23 cellular contexts compared by ENCODE assay signal in the genomic region with DNA sequence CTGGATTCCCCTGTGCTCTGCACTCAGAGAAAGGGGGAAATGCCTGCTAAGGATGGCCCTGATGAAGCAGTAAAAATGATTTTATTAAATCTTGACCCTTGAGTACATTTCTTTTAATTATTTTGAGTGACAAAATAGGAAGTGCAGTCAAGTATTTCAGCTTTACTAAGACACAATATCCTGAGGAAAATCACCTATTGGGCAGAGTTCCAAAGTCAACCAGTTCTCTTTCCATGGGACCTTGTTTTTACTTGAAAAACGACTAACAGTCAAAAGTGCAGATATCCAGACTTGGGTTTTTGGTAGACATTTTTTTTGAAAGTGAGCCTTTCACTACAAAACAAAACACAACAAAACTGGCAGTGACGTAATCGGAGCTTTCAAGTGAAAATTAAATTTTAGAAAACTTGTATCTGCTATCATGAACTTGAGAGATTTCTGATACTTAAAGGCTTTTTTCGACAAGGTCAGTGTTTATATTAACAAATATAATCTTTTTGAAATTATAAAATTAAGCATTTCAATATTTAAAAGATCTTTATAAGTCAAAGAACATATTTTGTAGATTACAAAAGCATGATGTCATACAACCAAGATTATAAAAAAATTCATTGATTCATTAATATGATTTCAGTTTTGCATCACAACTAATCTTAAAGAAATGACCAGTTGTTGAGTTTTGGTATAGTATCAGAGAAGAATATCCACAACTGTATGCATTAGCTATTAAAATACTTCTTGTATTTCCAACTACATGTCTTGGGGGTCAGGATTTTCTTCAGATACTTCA.
"Had no signal": no experiment of that assay in that cellular context is flagged by ENCODE, and none has a peak within 500 bp of the region (broad histone marks: within the 10 kb centered on the region; RNA-seq: fewer than 3 reads in every experiment).

No MANE protein-coding gene starts in this region.

- H3K27me3 Mint-ChIP-seq: activated B cell treated with CpG ODN at 0.5 μM for 24 hours, brain had no signal

- FAIRE-seq: islet of Langerhans had no signal

- H3K4me1 ChIP-seq: lower lobe of right lung, transverse colon had no signal

- H3K4me3 Mint-ChIP-seq: activated B cell treated with CpG ODN at 0.5 μM for 24 hours; activated CD4-positive, alpha-beta memory T cell treated with anti-CD3 and anti-CD28 coated beads for 36 hours; activated naive CD8-positive, alpha-beta T cell; activated T-helper 1 cell treated with anti-CD3 and anti-CD28 coated beads, Interleukin-12 subunit alpha, Interleukin-12 subunit beta, Interleukin-2, Interleukin-4 antibody, amounts not matched to agents 30 ng/mL and 10 ng/mL and 1 ng/mL, durations not matched to agents 14 hours and 24 hours and 36 hours; brain; mesothelial cell of epicardium; natural killer cell treated with Interleukin-12 subunit alpha and Interleukin-12 subunit beta and Interleukin-15 and Interleukin-18, amount 100 ng/mL, for 72 hours; stimulated activated naive CD8-positive, alpha-beta T cell treated with anti-CD3 and anti-CD28 coated beads, Interleukin-15, Interleukin-2, amounts not matched to agents 100 ng/mL and 50 ng/mL, for 24 hours had no signal

- H3K9me3 Mint-ChIP-seq: activated CD4-positive, alpha-beta memory T cell treated with anti-CD3 and anti-CD28 coated beads for 36 hours; activated T-helper 1 cell treated with anti-CD3 and anti-CD28 coated beads, Interleukin-12 subunit alpha, Interleukin-12 subunit beta, Interleukin-2, Interleukin-4 antibody, amounts not matched to agents 30 ng/mL and 10 ng/mL and 1 ng/mL, durations not matched to agents 14 hours and 24 hours and 36 hours; mesothelial cell of epicardium; natural killer cell treated with Interleukin-12 subunit alpha and Interleukin-12 subunit beta and Interleukin-15 and Interleukin-18, amount 100 ng/mL, for 72 hours; stimulated activated naive CD8-positive, alpha-beta T cell treated with anti-CD3 and anti-CD28 coated beads, Interleukin-15, Interleukin-2, amounts not matched to agents 100 ng/mL and 50 ng/mL, for 24 hours had no signal

- H3K27me3 ChIP-seq: hepatocyte, neutrophil, SJSA1, transverse colon had no signal

- H3K4me3 ChIP-seq: hepatocyte, lower lobe of right lung, SJSA1, transverse colon had no signal

- H3K27ac Mint-ChIP-seq: activated B cell treated with CpG ODN at 0.5 μM for 24 hours; activated CD4-positive, alpha-beta memory T cell treated with anti-CD3 and anti-CD28 coated beads for 36 hours; activated naive CD8-positive, alpha-beta T cell; activated T-helper 1 cell treated with anti-CD3 and anti-CD28 coated beads, Interleukin-12 subunit alpha, Interleukin-12 subunit beta, Interleukin-2, Interleukin-4 antibody, amounts not matched to agents 30 ng/mL and 10 ng/mL and 1 ng/mL, durations not matched to agents 14 hours and 24 hours and 36 hours; mesothelial cell of epicardium; natural killer cell treated with Interleukin-12 subunit alpha and Interleukin-12 subunit beta and Interleukin-15 and Interleukin-18, amount 100 ng/mL, for 72 hours; stimulated activated naive CD8-positive, alpha-beta T cell treated with anti-CD3 and anti-CD28 coated beads, Interleukin-15, Interleukin-2, amounts not matched to agents 100 ng/mL and 50 ng/mL, for 24 hours had no signal

- DNase-seq: activated B cell treated with CpG ODN at 0.5 μM for 24 hours; activated CD4-positive, alpha-beta memory T cell treated with anti-CD3 and anti-CD28 coated beads for 36 hours; activated CD4-positive, alpha-beta T cell treated with anti-CD3 and anti-CD28 coated beads for 4 hours; activated T-cell treated with anti-CD3 and anti-CD28 coated beads for 4 hours; amniotic stem cell; cortex of kidney; effector CD4-positive, alpha-beta T cell; lower lobe of right lung; retina; stimulated activated CD4-positive, alpha-beta T cell treated with anti-CD3 and anti-CD28 coated beads, Interleukin-12 subunit alpha, Interleukin-12 subunit beta, amount 100 ng/mL, for 4 hours; stimulated activated CD4-positive, alpha-beta T cell treated with anti-CD3 and anti-CD28 coated beads, Interleukin-1b, Interleukin-23, amount 100 ng/mL, for 48 hours; SW 1271; transverse colon had no signal

- ATAC-seq: lower lobe of right lung; natural killer cell treated with Interleukin-12 subunit alpha and Interleukin-12 subunit beta and Interleukin-15 and Interleukin-18, amount 100 ng/mL, for 72 hours had no signal

- H3K36me3 Mint-ChIP-seq: activated CD4-positive, alpha-beta memory T cell treated with anti-CD3 and anti-CD28 coated beads for 36 hours; activated naive CD8-positive, alpha-beta T cell; brain; mesothelial cell of epicardium had no signal

- H2AFZ ChIP-seq: hepatocyte had no signal

- H3K9me3 ChIP-seq: lower lobe of right lung, SJSA1, transverse colon had no signal

- H3K4me2 ChIP-seq: hepatocyte had no signal

- H3K36me3 ChIP-seq: lower lobe of right lung, neutrophil, SJSA1, transverse colon had no signal

- H3K27ac ChIP-seq: hepatocyte, lower lobe of right lung, neutrophil, SJSA1, transverse colon had no signal

- H3K79me2 ChIP-seq: hepatocyte had no signal
